In genomic region chr7:18086165-18087030, GRCh38 we compare ENCODE assay signal across 8 cellular contexts. TPM values are rescaled to one million over a fixed set of nuclear protein-coding genes. Genes with fewer than 3 reads are reported as not detected.
A peak's percentile ranks its signal among the peaks of the same experiment; 100 is the strongest.
DNase-seq lines count a peak whose midpoint lies in the region; ATAC-seq and TF ChIP-seq lines count a peak whose summit lies in the region.

No MANE protein-coding gene starts in this region.

- POLR2A ChIA-PET in CD4-positive, alpha-beta memory T cell (lab: Charles Lee; ENCODE audit: partially characterized antibody): no interaction called here

- H3K27me3 ChIP-seq in CD4-positive, alpha-beta memory T cell (ENCODE audit: insufficient read depth, low read length): peaks cover 5% of the 10 kb centered on the region
- H3K27me3 ChIP-seq in GM23338 (ENCODE audit: insufficient read depth) (peaks cover 48% of the 10 kb centered on the region), RWPE2 (ENCODE audit: insufficient read depth, poor library complexity, severe bottlenecking) (peaks cover 12% of the 10 kb centered on the region), upper lobe of left lung (peaks cover 0 to 14% (median 7%) of the 10 kb centered on the region in 4 donors)

- peaks cover 0 to 27% (median 13%) of the 10 kb centered on the region in 8 donors for H3K9me3 Mint-ChIP-seq in CD4-positive, alpha-beta memory T cell
- H3K9me3 Mint-ChIP-seq in GM23338 (peaks cover 3% of the 10 kb centered on the region; the same call in 2 of the 3 replicates), endothelial cell (ENCODE audit: unreplicated experiment) (peaks cover 3% of the 10 kb centered on the region), mesothelial cell of epicardium (peaks cover 17% of the 10 kb centered on the region)

- H3K9me2 ChIP-seq in GM23338 (ENCODE audit: insufficient read depth): no peaks in the 10 kb centered on the region

- no peaks in the 10 kb centered on the region for H4K20me1 ChIP-seq in GM23338 (replicated peaks; ENCODE audit: insufficient read depth)

- H3K4me3 Mint-ChIP-seq in CD4-positive, alpha-beta memory T cell: peak overlapping the region in 7 of 8 donors; percentile 32 to 76 (median 51)
- H3K4me3 Mint-ChIP-seq in GM23338 (peak overlapping the region; percentile 88), endothelial cell (ENCODE audit: unreplicated experiment) (peak overlapping the region; percentile 89), mesothelial cell of epicardium (peak overlapping the region; percentile 86)

- no peak overlapping the region for H3K27ac Mint-ChIP-seq in CD4-positive, alpha-beta memory T cell
- no peak overlapping the region for H3K27ac Mint-ChIP-seq in GM23338
- no peak overlapping the region for H3K27ac Mint-ChIP-seq in endothelial cell (ENCODE audit: unreplicated experiment)
- no peak overlapping the region for H3K27ac Mint-ChIP-seq in mesothelial cell of epicardium

- H3K27ac ChIP-seq in CD4-positive, alpha-beta memory T cell (ENCODE audit: low read depth, low read length): no peak overlapping the region
- H3K27ac ChIP-seq in GM23338 (ENCODE audit: low read depth) (no peak overlapping the region), RWPE2 (ENCODE audit: poor library complexity, severe bottlenecking) (no peak overlapping the region), upper lobe of left lung (no peak overlapping the region)

- peak overlapping the region; percentile 90 for H3K4me2 ChIP-seq in GM23338

- no peaks in the 10 kb centered on the region for H3K79me2 ChIP-seq in GM23338 (replicated peaks; ENCODE audit: insufficient read depth)

- WGBS in upper lobe of left lung, 2 donors: 1 to 9% methylated on average over 7 to 100 of the region's 110 CpGs

- peaks cover 1 to 3% of the 10 kb centered on the region in 2 donors for H3K36me3 Mint-ChIP-seq in CD4-positive, alpha-beta memory T cell
- H3K36me3 Mint-ChIP-seq in GM23338 (ENCODE audit: low read depth) (no peaks in the 10 kb centered on the region), endothelial cell (ENCODE audit: low read depth, unreplicated experiment) (no peaks in the 10 kb centered on the region), mesothelial cell of epicardium (peaks cover 15% of the 10 kb centered on the region)

- peak overlapping the region; percentile 99 for H2AFZ ChIP-seq in GM23338

- peaks cover 26 to 33% of the 10 kb centered on the region in 2 donors for H3K27me3 Mint-ChIP-seq in CD4-positive, alpha-beta memory T cell
- peaks cover 27% of the 10 kb centered on the region for H3K27me3 Mint-ChIP-seq in GM23338 (ENCODE audit: insufficient read depth, low read depth, poor library complexity)
- H3K27me3 Mint-ChIP-seq in endothelial cell (ENCODE audit: unreplicated experiment): peaks cover 7% of the 10 kb centered on the region
- peaks cover 27% of the 10 kb centered on the region for H3K27me3 Mint-ChIP-seq in mesothelial cell of epicardium (ENCODE audit: low read depth)

- CTCF ChIA-PET in CD4-positive, alpha-beta memory T cell (lab: Charles Lee; ENCODE audit: partially characterized antibody): interaction anchor here (1.1 kb wide), 1 partner anchor 18 kb away, joined by 3 read pairs; no protein-coding TSS in a partner anchor

- ATAC-seq in GM23338 (peak; percentile 79), RWPE2 (ENCODE audit: low read depth) (peak; percentile 78), upper lobe of left lung (ENCODE audit: low FRiP score in 2 of 2) (peak in 1 of 2 donors; percentile 72), GM21367 (IDR thresholded peaks at IDR 0.05; ENCODE audit: unreplicated experiment) (no peak), HG02840 (IDR thresholded peaks at IDR 0.05; ENCODE audit: low FRiP score, unreplicated experiment) (no peak)

- H3K4me1 Mint-ChIP-seq in CD4-positive, alpha-beta memory T cell: peaks cover 0 to 6% (median 4%) of the 10 kb centered on the region in 4 donors
- peaks cover 14% of the 10 kb centered on the region for H3K4me1 Mint-ChIP-seq in GM23338
- H3K4me1 Mint-ChIP-seq in endothelial cell (ENCODE audit: unreplicated experiment): peaks cover 11% of the 10 kb centered on the region
- peaks cover 23% of the 10 kb centered on the region for H3K4me1 Mint-ChIP-seq in mesothelial cell of epicardium

- DNase-seq in CD4-positive, alpha-beta memory T cell: no peak
- DNase-seq in GM23338 (ENCODE audit: low spot score) (peak; percentile 59), RWPE2 (ENCODE audit: low spot score) (no peak), endothelial cell (ENCODE audit: low spot score) (peak; percentile 17), mesothelial cell of epicardium (ENCODE audit: low spot score in 2 of 2, unreplicated experiment in 2 of 2) (peak in 1 of 2 experiments; percentile 54), upper lobe of left lung (peak in 1 of 2 donors; percentile 87)

- peaks cover 0 to 3% of the 10 kb centered on the region in 2 donors for H3K9me3 ChIP-seq in CD4-positive, alpha-beta memory T cell (ENCODE audit: control insufficient read depth in 1 of 2, low read length in 2 of 2)
- no peaks in the 10 kb centered on the region for H3K9me3 ChIP-seq in RWPE2 (ENCODE audit: severe bottlenecking)
- peaks cover 0 to 11% (median under 1%) of the 10 kb centered on the region in 4 donors for H3K9me3 ChIP-seq in upper lobe of left lung

- intact Hi-C loops in CD4-positive, alpha-beta memory T cell (cut with micrococcal nuclease): no loop called here

- TF ChIP-seq EP300 in upper lobe of left lung (IDR thresholded peaks at IDR 0.05): no peak

- H3K36me3 ChIP-seq in CD4-positive, alpha-beta memory T cell (ENCODE audit: insufficient read depth, low read length): no peaks in the 10 kb centered on the region
- H3K36me3 ChIP-seq in GM23338 (ENCODE audit: insufficient read depth) (no peaks in the 10 kb centered on the region), RWPE2 (ENCODE audit: low read depth) (no peaks in the 10 kb centered on the region), upper lobe of left lung (no peaks in the 10 kb centered on the region)

- no peaks in the 10 kb centered on the region for H3K4me1 ChIP-seq in CD4-positive, alpha-beta memory T cell (ENCODE audit: insufficient read depth, low read length)
- H3K4me1 ChIP-seq in GM23338 (ENCODE audit: insufficient read depth) (peaks cover 8% of the 10 kb centered on the region; the same call in 1 of the 2 replicates), RWPE2 (ENCODE audit: insufficient read depth, poor library complexity, severe bottlenecking) (no peaks in the 10 kb centered on the region), upper lobe of left lung (peaks cover 7 to 16% (median 15%) of the 10 kb centered on the region in 4 donors)

- no peak overlapping the region for H3K4me3 ChIP-seq in CD4-positive, alpha-beta memory T cell (ENCODE audit: low read length in 2 of 2)
- H3K4me3 ChIP-seq in GM23338: peak overlapping the region; percentile 79
- peak overlapping the region; percentile 64 for H3K4me3 ChIP-seq in RWPE2 (ENCODE audit: severe bottlenecking)
- H3K4me3 ChIP-seq in upper lobe of left lung: peak overlapping the region; percentile 44 to 77 (median 64)

- no peak for TF ChIP-seq POLR2A in upper lobe of left lung (IDR thresholded peaks at IDR 0.05)

- TF ChIP-seq CTCF in GM23338 (conservative IDR thresholded peaks at IDR 0.05; ENCODE audit: low read depth in 2 of 2) (0 out of 4 replicates have a peak, but pooled peaks have one; percentile 1 to 7), RWPE2 (IDR thresholded peaks at IDR 0.05; ENCODE audit: poor library complexity, severe bottlenecking) (peak; percentile 27), endothelial cell (IDR thresholded peaks at IDR 0.05; ENCODE audit: unreplicated experiment) (no peak), mesothelial cell of epicardium (IDR thresholded peaks at IDR 0.05; ENCODE audit: unreplicated experiment) (no peak), upper lobe of left lung (IDR thresholded peaks at IDR 0.05) (no peak)

- H3F3A ChIP-seq in GM23338 (replicated peaks; ENCODE audit: low read depth): no peaks in the 10 kb centered on the region

TF ChIP-seq in GM23338, 12 proteins besides CTCF, POLR2A, EP300 and RAD21:
- TF ChIP-seq STAT1 (IDR thresholded peaks at IDR 0.05; ENCODE audit: unreplicated experiment) (no peak), EZH2 (IDR thresholded peaks at IDR 0.05; ENCODE audit: low read depth, unreplicated experiment) (peak; percentile 56)
- TF ChIP-seq, protein P1, sequence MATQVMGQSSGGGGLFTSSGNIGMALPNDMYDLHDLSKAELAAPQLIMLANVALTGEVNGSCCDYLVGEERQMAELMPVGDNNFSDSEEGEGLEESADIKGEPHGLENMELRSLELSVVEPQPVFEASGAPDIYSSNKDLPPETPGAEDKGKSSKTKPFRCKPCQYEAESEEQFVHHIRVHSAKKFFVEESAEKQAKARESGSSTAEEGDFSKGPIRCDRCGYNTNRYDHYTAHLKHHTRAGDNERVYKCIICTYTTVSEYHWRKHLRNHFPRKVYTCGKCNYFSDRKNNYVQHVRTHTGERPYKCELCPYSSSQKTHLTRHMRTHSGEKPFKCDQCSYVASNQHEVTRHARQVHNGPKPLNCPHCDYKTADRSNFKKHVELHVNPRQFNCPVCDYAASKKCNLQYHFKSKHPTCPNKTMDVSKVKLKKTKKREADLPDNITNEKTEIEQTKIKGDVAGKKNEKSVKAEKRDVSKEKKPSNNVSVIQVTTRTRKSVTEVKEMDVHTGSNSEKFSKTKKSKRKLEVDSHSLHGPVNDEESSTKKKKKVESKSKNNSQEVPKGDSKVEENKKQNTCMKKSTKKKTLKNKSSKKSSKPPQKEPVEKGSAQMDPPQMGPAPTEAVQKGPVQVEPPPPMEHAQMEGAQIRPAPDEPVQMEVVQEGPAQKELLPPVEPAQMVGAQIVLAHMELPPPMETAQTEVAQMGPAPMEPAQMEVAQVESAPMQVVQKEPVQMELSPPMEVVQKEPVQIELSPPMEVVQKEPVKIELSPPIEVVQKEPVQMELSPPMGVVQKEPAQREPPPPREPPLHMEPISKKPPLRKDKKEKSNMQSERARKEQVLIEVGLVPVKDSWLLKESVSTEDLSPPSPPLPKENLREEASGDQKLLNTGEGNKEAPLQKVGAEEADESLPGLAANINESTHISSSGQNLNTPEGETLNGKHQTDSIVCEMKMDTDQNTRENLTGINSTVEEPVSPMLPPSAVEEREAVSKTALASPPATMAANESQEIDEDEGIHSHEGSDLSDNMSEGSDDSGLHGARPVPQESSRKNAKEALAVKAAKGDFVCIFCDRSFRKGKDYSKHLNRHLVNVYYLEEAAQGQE (IDR thresholded peaks at IDR 0.05; ENCODE audit: unreplicated experiment): no peak

RNA-seq across cellular contexts. Expression of gene PRPS1L1, which starts 58.8 kb away (rescaled TPM):
- not detected for total RNA-seq in CD4-positive, alpha-beta memory T cell
- not detected for polyA plus RNA-seq in CD4-positive, alpha-beta memory T cell
- not detected in 2 replicates for total RNA-seq in GM23338 (2014; rRNA removed; shearing (Covaris generic))
- polyA plus RNA-seq in GM23338 (2016; fragmentation: Nextera tagmentation; extraction: Ambion mirVana): not detected in 2 replicates
- total RNA-seq in endothelial cell (ENCODE audit: unreplicated experiment) (not detected), mesothelial cell of epicardium (not detected in 3 replicates), upper lobe of left lung (not detected)

Comparison
In these comparisons a context has a peak if more than half of its experiments do, and no peak if none do; other contexts are left out.
1. DNase-seq: peak in GM23338 (single experiment) and endothelial cell (single experiment); none in CD4-positive, alpha-beta memory T cell (0 of 5) and RWPE2 (single experiment).
2. H3K4me3 ChIP-seq: peak in GM23338 (single experiment), RWPE2 (single experiment) and upper lobe of left lung (4 of 4); none in CD4-positive, alpha-beta memory T cell (0 of 2).
3. ATAC-seq: peak in GM23338 (single experiment) and RWPE2 (single experiment); none in GM21367 (single experiment) and HG02840 (single experiment).
4. CTCF ChIP-seq: peak in GM23338 (2 of 2) and RWPE2 (single experiment); none in endothelial cell (single experiment), mesothelial cell of epicardium (single experiment) and upper lobe of left lung (0 of 6).
5. Peak in every context shown above with its lines, with median percentiles within 50 percentile points of each other: H3K4me3 Mint-ChIP-seq.